Comparison of ENCODE assay signal across 1 cellular context in the genomic region with DNA sequence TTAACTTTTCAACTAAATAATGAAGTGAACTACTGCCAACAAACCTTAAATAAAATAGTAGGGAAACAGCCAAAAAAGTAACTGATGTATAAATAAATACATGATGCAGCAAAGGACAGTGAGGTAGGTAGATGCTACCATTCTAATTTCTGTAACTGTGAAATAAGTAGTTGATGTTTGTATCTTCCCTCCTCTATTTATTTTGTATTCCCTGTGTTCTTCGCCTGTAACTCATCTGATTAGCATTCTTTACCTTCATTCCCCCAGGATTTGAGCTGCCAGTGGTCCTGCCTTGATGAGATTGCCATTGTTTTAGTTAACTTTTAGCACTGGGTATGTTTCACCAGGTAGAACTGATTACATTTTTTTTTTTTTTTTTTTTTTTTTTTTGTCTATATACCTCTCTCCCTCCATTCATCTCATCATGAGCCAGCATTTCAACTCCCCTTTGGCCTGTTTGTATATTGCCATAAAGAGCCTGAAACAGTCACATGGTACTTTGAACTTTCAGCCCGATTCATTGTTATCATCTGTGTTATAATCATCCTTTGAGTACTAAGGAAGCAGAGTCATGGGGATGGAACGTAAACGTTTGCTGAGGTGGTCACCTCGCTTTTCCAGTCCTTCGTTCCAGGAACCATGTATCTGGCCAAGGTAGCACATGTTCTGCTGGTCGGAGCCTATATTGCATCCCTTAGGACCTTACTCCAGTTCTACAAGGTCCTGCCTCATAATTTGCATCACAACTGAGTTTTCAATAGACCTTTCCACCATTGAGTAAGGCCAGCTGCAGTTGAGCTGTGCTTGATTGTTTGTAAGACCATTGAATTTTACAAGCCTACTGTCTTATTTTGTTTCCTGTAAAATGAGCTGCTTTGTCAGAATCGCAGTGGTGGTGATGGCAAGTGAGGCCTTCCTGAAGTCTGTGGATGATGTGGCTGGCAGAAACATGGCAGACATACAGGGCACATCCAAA.
A peak's percentile ranks its signal among the peaks of the same experiment; 100 is the strongest.
TF ChIP-seq lines count a peak whose summit lies in the region.

No MANE protein-coding gene starts in this region.

TF ChIP-seq in HepG2, 621 proteins besides CTCF, POLR2A, EP300 and RAD21 (continued from another document):
- TF ChIP-seq, protein P1, sequence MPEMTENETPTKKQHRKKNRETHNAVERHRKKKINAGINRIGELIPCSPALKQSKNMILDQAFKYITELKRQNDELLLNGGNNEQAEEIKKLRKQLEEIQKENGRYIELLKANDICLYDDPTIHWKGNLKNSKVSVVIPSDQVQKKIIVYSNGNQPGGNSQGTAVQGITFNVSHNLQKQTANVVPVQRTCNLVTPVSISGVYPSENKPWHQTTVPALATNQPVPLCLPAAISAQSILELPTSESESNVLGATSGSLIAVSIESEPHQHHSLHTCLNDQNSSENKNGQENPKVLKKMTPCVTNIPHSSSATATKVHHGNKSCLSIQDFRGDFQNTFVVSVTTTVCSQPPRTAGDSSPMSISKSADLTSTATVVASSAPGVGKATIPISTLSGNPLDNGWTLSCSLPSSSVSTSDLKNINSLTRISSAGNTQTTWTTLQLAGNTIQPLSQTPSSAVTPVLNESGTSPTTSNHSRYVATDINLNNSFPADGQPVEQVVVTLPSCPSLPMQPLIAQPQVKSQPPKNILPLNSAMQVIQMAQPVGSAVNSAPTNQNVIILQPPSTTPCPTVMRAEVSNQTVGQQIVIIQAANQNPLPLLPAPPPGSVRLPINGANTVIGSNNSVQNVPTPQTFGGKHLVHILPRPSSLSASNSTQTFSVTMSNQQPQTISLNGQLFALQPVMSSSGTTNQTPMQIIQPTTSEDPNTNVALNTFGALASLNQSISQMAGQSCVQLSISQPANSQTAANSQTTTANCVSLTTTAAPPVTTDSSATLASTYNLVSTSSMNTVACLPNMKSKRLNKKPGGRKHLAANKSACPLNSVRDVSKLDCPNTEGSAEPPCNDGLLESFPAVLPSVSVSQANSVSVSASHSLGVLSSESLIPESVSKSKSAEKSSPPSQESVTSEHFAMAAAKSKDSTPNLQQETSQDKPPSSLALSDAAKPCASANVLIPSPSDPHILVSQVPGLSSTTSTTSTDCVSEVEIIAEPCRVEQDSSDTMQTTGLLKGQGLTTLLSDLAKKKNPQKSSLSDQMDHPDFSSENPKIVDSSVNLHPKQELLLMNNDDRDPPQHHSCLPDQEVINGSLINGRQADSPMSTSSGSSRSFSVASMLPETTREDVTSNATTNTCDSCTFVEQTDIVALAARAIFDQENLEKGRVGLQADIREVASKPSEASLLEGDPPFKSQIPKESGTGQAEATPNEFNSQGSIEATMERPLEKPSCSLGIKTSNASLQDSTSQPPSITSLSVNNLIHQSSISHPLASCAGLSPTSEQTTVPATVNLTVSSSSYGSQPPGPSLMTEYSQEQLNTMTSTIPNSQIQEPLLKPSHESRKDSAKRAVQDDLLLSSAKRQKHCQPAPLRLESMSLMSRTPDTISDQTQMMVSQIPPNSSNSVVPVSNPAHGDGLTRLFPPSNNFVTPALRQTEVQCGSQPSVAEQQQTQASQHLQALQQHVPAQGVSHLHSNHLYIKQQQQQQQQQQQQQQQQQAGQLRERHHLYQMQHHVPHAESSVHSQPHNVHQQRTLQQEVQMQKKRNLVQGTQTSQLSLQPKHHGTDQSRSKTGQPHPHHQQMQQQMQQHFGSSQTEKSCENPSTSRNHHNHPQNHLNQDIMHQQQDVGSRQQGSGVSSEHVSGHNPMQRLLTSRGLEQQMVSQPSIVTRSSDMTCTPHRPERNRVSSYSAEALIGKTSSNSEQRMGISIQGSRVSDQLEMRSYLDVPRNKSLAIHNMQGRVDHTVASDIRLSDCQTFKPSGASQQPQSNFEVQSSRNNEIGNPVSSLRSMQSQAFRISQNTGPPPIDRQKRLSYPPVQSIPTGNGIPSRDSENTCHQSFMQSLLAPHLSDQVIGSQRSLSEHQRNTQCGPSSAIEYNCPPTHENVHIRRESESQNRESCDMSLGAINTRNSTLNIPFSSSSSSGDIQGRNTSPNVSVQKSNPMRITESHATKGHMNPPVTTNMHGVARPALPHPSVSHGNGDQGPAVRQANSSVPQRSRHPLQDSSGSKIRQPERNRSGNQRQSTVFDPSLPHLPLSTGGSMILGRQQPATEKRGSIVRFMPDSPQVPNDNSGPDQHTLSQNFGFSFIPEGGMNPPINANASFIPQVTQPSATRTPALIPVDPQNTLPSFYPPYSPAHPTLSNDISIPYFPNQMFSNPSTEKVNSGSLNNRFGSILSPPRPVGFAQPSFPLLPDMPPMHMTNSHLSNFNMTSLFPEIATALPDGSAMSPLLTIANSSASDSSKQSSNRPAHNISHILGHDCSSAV (CRISPR knock-in tag; IDR thresholded peaks at IDR 0.05; ENCODE audit: borderline replicate concordance) = no peak
- TF ChIP-seq, protein P2, sequence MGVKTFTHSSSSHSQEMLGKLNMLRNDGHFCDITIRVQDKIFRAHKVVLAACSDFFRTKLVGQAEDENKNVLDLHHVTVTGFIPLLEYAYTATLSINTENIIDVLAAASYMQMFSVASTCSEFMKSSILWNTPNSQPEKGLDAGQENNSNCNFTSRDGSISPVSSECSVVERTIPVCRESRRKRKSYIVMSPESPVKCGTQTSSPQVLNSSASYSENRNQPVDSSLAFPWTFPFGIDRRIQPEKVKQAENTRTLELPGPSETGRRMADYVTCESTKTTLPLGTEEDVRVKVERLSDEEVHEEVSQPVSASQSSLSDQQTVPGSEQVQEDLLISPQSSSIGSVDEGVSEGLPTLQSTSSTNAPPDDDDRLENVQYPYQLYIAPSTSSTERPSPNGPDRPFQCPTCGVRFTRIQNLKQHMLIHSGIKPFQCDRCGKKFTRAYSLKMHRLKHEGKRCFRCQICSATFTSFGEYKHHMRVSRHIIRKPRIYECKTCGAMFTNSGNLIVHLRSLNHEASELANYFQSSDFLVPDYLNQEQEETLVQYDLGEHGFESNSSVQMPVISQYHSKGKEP (CRISPR knock-in tag; IDR thresholded peaks at IDR 0.05) = 0 out of 2 replicates have a peak, but pooled peaks have one; percentile 34
- TF ChIP-seq ATF1 (CRISPR knock-in tag; IDR thresholded peaks at IDR 0.05) (peak; percentile 27; the same call in 1 of the 2 replicates), ZNF672 (CRISPR knock-in tag; IDR thresholded peaks at IDR 0.05) (no peak), SATB2 (CRISPR knock-in tag; IDR thresholded peaks at IDR 0.05) (0 out of 2 replicates have a peak, but pooled peaks have one; percentile 1), SALL1 (CRISPR knock-in tag; IDR thresholded peaks at IDR 0.05) (peak; percentile 82), BORCS8-MEF2B (CRISPR knock-in tag; IDR thresholded peaks at IDR 0.05) (no peak), HOXA3 (CRISPR knock-in tag; IDR thresholded peaks at IDR 0.05) (peak; percentile 61; the same call in 1 of the 2 replicates), GTF2F1 (IDR thresholded peaks at IDR 0.05; ENCODE audit: low read length) (no peak), IRX3 (CRISPR knock-in tag; IDR thresholded peaks at IDR 0.05; ENCODE audit: borderline replicate concordance, low read depth) (no peak), ZNF282 (IDR thresholded peaks at IDR 0.05; ENCODE audit: partially characterized antibody) (no peak), ZNF792 (CRISPR knock-in tag; IDR thresholded peaks at IDR 0.05) (peak; percentile 88), RXRB (CRISPR knock-in tag; IDR thresholded peaks at IDR 0.05; ENCODE audit: borderline replicate concordance) (peak; percentile 92), EHMT2 (IDR thresholded peaks at IDR 0.05; ENCODE audit: borderline replicate concordance, low read depth, low read length) (peak; percentile 50; the same call in 1 of the 2 replicates), ZSCAN31 (CRISPR knock-in tag; IDR thresholded peaks at IDR 0.05; ENCODE audit: low read depth) (no peak; the same call in 1 of the 2 replicates), ZNF263 (CRISPR knock-in tag; IDR thresholded peaks at IDR 0.05) (no peak), KDM5B (CRISPR knock-in tag; IDR thresholded peaks at IDR 0.05; ENCODE audit: borderline replicate concordance) (no peak), ZNF20 (CRISPR knock-in tag; IDR thresholded peaks at IDR 0.05) (no peak), JDP2 (CRISPR knock-in tag; IDR thresholded peaks at IDR 0.05; ENCODE audit: borderline replicate concordance) (no peak), ZNF841 (CRISPR knock-in tag; IDR thresholded peaks at IDR 0.05; ENCODE audit: borderline replicate concordance) (no peak; the same call in 1 of the 2 replicates), TOE1 (CRISPR knock-in tag; IDR thresholded peaks at IDR 0.05) (no peak), ZNF235 (CRISPR knock-in tag; IDR thresholded peaks at IDR 0.05; ENCODE audit: borderline replicate concordance) (no peak), HCFC1 (IDR thresholded peaks at IDR 0.05; ENCODE audit: low read depth, low read length) (no peak), ZFP90 (CRISPR knock-in tag; IDR thresholded peaks at IDR 0.05; ENCODE audit: borderline replicate concordance) (no peak), NCOR1 (IDR thresholded peaks at IDR 0.05; ENCODE audit: borderline replicate concordance, low read length) (peak; percentile 83), MAFF (IDR thresholded peaks at IDR 0.05; ENCODE audit: low read depth, low read length) (peak; percentile 80), SCMH1 (CRISPR knock-in tag; IDR thresholded peaks at IDR 0.05; ENCODE audit: borderline replicate concordance) (no peak), ZNF383 (CRISPR knock-in tag; IDR thresholded peaks at IDR 0.05; ENCODE audit: borderline replicate concordance) (no peak), MIER3 (CRISPR knock-in tag; IDR thresholded peaks at IDR 0.05; ENCODE audit: borderline replicate concordance) (peak; percentile 93), ZNF614 (CRISPR knock-in tag; IDR thresholded peaks at IDR 0.05; ENCODE audit: borderline replicate concordance) (peak; percentile 83), SETDB1 (CRISPR knock-in tag; IDR thresholded peaks at IDR 0.05; ENCODE audit: borderline replicate concordance) (no peak), FOXO1 (CRISPR knock-in tag; IDR thresholded peaks at IDR 0.05) (peak; percentile 85; the same call in 1 of the 2 replicates)
- TF ChIP-seq, protein P3, sequence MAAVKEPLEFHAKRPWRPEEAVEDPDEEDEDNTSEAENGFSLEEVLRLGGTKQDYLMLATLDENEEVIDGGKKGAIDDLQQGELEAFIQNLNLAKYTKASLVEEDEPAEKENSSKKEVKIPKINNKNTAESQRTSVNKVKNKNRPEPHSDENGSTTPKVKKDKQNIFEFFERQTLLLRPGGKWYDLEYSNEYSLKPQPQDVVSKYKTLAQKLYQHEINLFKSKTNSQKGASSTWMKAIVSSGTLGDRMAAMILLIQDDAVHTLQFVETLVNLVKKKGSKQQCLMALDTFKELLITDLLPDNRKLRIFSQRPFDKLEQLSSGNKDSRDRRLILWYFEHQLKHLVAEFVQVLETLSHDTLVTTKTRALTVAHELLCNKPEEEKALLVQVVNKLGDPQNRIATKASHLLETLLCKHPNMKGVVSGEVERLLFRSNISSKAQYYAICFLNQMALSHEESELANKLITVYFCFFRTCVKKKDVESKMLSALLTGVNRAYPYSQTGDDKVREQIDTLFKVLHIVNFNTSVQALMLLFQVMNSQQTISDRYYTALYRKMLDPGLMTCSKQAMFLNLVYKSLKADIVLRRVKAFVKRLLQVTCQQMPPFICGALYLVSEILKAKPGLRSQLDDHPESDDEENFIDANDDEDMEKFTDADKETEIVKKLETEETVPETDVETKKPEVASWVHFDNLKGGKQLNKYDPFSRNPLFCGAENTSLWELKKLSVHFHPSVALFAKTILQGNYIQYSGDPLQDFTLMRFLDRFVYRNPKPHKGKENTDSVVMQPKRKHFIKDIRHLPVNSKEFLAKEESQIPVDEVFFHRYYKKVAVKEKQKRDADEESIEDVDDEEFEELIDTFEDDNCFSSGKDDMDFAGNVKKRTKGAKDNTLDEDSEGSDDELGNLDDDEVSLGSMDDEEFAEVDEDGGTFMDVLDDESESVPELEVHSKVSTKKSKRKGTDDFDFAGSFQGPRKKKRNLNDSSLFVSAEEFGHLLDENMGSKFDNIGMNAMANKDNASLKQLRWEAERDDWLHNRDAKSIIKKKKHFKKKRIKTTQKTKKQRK (IDR thresholded peaks at IDR 0.05; ENCODE audit: low read length) = no peak
- TF ChIP-seq, protein P4, sequence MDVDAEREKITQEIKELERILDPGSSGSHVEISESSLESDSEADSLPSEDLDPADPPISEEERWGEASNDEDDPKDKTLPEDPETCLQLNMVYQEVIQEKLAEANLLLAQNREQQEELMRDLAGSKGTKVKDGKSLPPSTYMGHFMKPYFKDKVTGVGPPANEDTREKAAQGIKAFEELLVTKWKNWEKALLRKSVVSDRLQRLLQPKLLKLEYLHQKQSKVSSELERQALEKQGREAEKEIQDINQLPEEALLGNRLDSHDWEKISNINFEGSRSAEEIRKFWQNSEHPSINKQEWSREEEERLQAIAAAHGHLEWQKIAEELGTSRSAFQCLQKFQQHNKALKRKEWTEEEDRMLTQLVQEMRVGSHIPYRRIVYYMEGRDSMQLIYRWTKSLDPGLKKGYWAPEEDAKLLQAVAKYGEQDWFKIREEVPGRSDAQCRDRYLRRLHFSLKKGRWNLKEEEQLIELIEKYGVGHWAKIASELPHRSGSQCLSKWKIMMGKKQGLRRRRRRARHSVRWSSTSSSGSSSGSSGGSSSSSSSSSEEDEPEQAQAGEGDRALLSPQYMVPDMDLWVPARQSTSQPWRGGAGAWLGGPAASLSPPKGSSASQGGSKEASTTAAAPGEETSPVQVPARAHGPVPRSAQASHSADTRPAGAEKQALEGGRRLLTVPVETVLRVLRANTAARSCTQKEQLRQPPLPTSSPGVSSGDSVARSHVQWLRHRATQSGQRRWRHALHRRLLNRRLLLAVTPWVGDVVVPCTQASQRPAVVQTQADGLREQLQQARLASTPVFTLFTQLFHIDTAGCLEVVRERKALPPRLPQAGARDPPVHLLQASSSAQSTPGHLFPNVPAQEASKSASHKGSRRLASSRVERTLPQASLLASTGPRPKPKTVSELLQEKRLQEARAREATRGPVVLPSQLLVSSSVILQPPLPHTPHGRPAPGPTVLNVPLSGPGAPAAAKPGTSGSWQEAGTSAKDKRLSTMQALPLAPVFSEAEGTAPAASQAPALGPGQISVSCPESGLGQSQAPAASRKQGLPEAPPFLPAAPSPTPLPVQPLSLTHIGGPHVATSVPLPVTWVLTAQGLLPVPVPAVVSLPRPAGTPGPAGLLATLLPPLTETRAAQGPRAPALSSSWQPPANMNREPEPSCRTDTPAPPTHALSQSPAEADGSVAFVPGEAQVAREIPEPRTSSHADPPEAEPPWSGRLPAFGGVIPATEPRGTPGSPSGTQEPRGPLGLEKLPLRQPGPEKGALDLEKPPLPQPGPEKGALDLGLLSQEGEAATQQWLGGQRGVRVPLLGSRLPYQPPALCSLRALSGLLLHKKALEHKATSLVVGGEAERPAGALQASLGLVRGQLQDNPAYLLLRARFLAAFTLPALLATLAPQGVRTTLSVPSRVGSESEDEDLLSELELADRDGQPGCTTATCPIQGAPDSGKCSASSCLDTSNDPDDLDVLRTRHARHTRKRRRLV (CRISPR knock-in tag; IDR thresholded peaks at IDR 0.05) = 0 out of 2 replicates have a peak, but pooled peaks have one; percentile 71
- TF ChIP-seq, protein P5, sequence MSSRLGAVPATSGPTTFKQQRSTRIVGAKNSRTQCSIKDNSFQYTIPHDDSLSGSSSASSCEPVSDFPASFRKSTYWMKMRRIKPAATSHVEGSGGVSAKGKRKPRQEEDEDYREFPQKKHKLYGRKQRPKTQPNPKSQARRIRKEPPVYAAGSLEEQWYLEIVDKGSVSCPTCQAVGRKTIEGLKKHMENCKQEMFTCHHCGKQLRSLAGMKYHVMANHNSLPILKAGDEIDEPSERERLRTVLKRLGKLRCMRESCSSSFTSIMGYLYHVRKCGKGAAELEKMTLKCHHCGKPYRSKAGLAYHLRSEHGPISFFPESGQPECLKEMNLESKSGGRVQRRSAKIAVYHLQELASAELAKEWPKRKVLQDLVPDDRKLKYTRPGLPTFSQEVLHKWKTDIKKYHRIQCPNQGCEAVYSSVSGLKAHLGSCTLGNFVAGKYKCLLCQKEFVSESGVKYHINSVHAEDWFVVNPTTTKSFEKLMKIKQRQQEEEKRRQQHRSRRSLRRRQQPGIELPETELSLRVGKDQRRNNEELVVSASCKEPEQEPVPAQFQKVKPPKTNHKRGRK (CRISPR knock-in tag; IDR thresholded peaks at IDR 0.05) = no peak
